In genomic region chr9:137590469-137591383, GRCh38 we compare ENCODE assay signal across 8 cellular contexts. TPM values are rescaled to one million over a fixed set of nuclear protein-coding genes. Genes with fewer than 3 reads are reported as not detected.
A peak's percentile ranks its signal among the peaks of the same experiment; 100 is the strongest.
DNase-seq lines count a peak whose midpoint lies in the region; ATAC-seq and TF ChIP-seq lines count a peak whose summit lies in the region.

TSS of gene ZMYND19 (minus strand) at chr9:137590512. CDS start at chr9:137590263, 249 bp downstream.

- POLR2A ChIA-PET in activated CD4-positive, alpha-beta T cell treated with anti-CD3 and anti-CD28 coated beads for 36 hours (lab: Charles Lee): interaction anchor here (0.7 to 1.6 kb wide), 3 partner anchors 15 to 432 kb away, joined by 3 to 5 read pairs (median 4); partner anchors contain the start of gene ARRDC1

- no peak within 1 kb of the TSS for H3K27ac ChIP-seq in colonic mucosa

- peaks cover 17% of the 10 kb centered on the region for H3K4me1 Mint-ChIP-seq in activated CD4-positive, alpha-beta T cell treated with anti-CD3 and anti-CD28 coated beads for 36 hours

- H3K27ac Mint-ChIP-seq in activated CD4-positive, alpha-beta T cell treated with anti-CD3 and anti-CD28 coated beads for 36 hours: peak within 1 kb of the TSS; percentile 95

- CTCF ChIA-PET in activated CD4-positive, alpha-beta T cell treated with anti-CD3 and anti-CD28 coated beads for 36 hours (lab: Charles Lee): interaction anchor here (0.5 to 2.0 kb wide), 2 partner anchors 11 to 283 kb away, joined by 3 to 6 read pairs; partner anchors contain the start of gene DPH7

- peak; percentile 70 to 77 for DNase-seq in AML-193 (lab: John Stamatoyannopoulos, UW)
- DNase-seq in GM19238 (ENCODE audit: insufficient read length, low spot score): peak; percentile 100
- DNase-seq in NCI-H510A (lab: John Stamatoyannopoulos, UW): peak; percentile 74
- DNase-seq in activated CD4-positive, alpha-beta T cell treated with anti-CD3 and anti-CD28 coated beads for 36 hours: peak; percentile 94
- peak; percentile 87 for DNase-seq in colonic mucosa
- peak; percentile 90 for DNase-seq in left lobe of liver (ENCODE audit: low spot score)
- DNase-seq in stimulated activated CD4-positive, alpha-beta T cell treated with anti-CD3 and anti-CD28 coated beads, Interleukin-2, amount 100 ng/mL, for 24 hours: peak; percentile 91 to 93

- no peaks in the 10 kb centered on the region for H3K27me3 ChIP-seq in colonic mucosa

- H3K4me3 ChIP-seq in colonic mucosa: peak within 1 kb of the TSS; percentile 80

- peak within 1 kb of the TSS; percentile 87 for H3K4me3 Mint-ChIP-seq in activated CD4-positive, alpha-beta T cell treated with anti-CD3 and anti-CD28 coated beads for 36 hours

- H3K36me3 ChIP-seq in colonic mucosa: no peaks in the 10 kb centered on the region

- H3K9ac ChIP-seq in colonic mucosa (ENCODE audit: low read depth in 2 of 2, low read length in 2 of 2): peak within 1 kb of the TSS; percentile 76 to 83

- ATAC-seq in HG03432 (IDR thresholded peaks at IDR 0.05; ENCODE audit: unreplicated experiment) (peak; percentile 86), left lobe of liver (peak; percentile 92)
- ATAC-seq in activated CD4-positive, alpha-beta T cell treated with anti-CD3 and anti-CD28 coated beads for 36 hours: peak; percentile 97

- H3K36me3 Mint-ChIP-seq in activated CD4-positive, alpha-beta T cell treated with anti-CD3 and anti-CD28 coated beads for 36 hours (ENCODE audit: low read depth): peaks cover 26% of the 10 kb centered on the region

- H3K27me3 Mint-ChIP-seq in activated CD4-positive, alpha-beta T cell treated with anti-CD3 and anti-CD28 coated beads for 36 hours: no peaks in the 10 kb centered on the region

- no peak for TF ChIP-seq CTCF in colonic mucosa (IDR thresholded peaks at IDR 0.05)

- intact Hi-C loops in activated CD4-positive, alpha-beta T cell treated with anti-CD3 and anti-CD28 coated beads for 36 hours (cut with DNase I, micrococcal nuclease): loop anchor here (1.0 to 2.0 kb wide), 7 partner anchors 12 to 167 kb away; partner anchors contain the start of genes ARRDC1 (in 2 of the 2), DPH7 (in 1 of the 2), EHMT1 (in 1 of the 2) and EXD3 (in 1 of the 2)
- intact Hi-C loops in colonic mucosa (cut with DNase I): no loop called here

- peaks cover 10% of the 10 kb centered on the region for H3K4me1 ChIP-seq in colonic mucosa

- no peaks in the 10 kb centered on the region for H3K9me3 ChIP-seq in colonic mucosa

- no peaks in the 10 kb centered on the region for H3K9me3 Mint-ChIP-seq in activated CD4-positive, alpha-beta T cell treated with anti-CD3 and anti-CD28 coated beads for 36 hours (ENCODE audit: low read depth)

RNA-seq across cellular contexts. Expression of gene ZMYND19, which starts in this region (rescaled TPM):
- 10 to 100 TPM; 36.2 to 43.0 TPM for total RNA-seq in activated CD4-positive, alpha-beta T cell treated with anti-CD3 and anti-CD28 coated beads for 36 hours
- 10 to 100 TPM; 14.4 to 36.0 TPM for total RNA-seq in colonic mucosa
- 13.0 TPM for total RNA-seq in left lobe of liver
